ENCODE assay signal across 25 cellular contexts in genomic region chr17:5047446-5047845, GRCh38. TPM values are rescaled to one million over a fixed set of nuclear protein-coding genes. Genes with fewer than 3 reads are reported as not detected.
A peak's percentile ranks its signal among the peaks of the same experiment; 100 is the strongest.
DNase-seq lines count a peak whose midpoint lies in the region; ATAC-seq, FAIRE-seq and TF ChIP-seq lines count a peak whose summit lies in the region.
"Had no signal": no experiment of that assay in that cellular context is flagged by ENCODE, and none has a peak within 500 bp of the region (broad histone marks: within the 10 kb centered on the region; RNA-seq: fewer than 3 reads in every experiment).

No MANE protein-coding gene starts in this region.

- TF ChIP-seq CTCF in DND-41 (IDR thresholded peaks at IDR 0.05; ENCODE audit: borderline replicate concordance, extremely low read depth, low read length, poor library complexity, severe bottlenecking) (no peak), kidney (IDR thresholded peaks at IDR 0.05; ENCODE audit: borderline replicate concordance, extremely low read depth, insufficient read depth) (no peak), neural progenitor cell (IDR thresholded peaks at IDR 0.05) (no peak)

- DNase-seq in activated CD4-positive, alpha-beta T cell treated with anti-CD3 and anti-CD28 coated beads for 36 hours, result no peak
- no peak for DNase-seq in activated CD4-positive, alpha-beta T cell treated with anti-CD3 and anti-CD28 coated beads for 48 hours
- DNase-seq in DND-41, result no peak
- DNase-seq in activated naive CD8-positive, alpha-beta T cell treated with anti-CD3 and anti-CD28 coated beads for 36 hours, result no peak
- no peak for DNase-seq in naive thymus-derived CD8-positive, alpha-beta T cell
- no peak for DNase-seq in kidney
- no peak for DNase-seq in neural progenitor cell (ENCODE audit: low spot score)
- DNase-seq: activated CD4-positive, CD25-positive, alpha-beta regulatory T cell; activated CD8-positive, alpha-beta memory T cell treated with anti-CD3 and anti-CD28 coated beads, Interleukin-2, amount 50 U/mL, for 48 hours; dermis blood vessel endothelial cell; DMS153; erythroblast; NCI-H774; OCI-M1; SIG-M5; stimulated activated CD4-positive, alpha-beta T cell treated with anti-CD3 and anti-CD28 coated beads, Interleukin-4, amount 100 ng/mL, for 1 hour had no signal

- H2AFZ ChIP-seq in DND-41 (ENCODE audit: low read depth, low read length) (no peak overlapping the region), neural progenitor cell (replicated peaks) (no peak overlapping the region)

- H3K4me1 ChIP-seq in DND-41 (ENCODE audit: insufficient read depth, low read length), result peaks cover 17% of the 10 kb centered on the region
- H3K4me1 ChIP-seq in kidney (ENCODE audit: control insufficient read depth in 1 of 2, insufficient read depth in 1 of 2, low read depth in 1 of 2, low read length in 2 of 2), result peaks cover 0 to 3% of the 10 kb centered on the region in 2 donors
- H3K4me1 ChIP-seq in neural progenitor cell, result no peaks in the 10 kb centered on the region
- H3K4me1 ChIP-seq: prostate gland had no signal

- H3K4me2 ChIP-seq in DND-41 (ENCODE audit: insufficient read depth, low read length) (no peak overlapping the region), neural progenitor cell (no peak overlapping the region)
- H3K4me2 ChIP-seq: smooth muscle cell had no signal

- POLR2A ChIA-PET in activated CD4-positive, alpha-beta T cell treated with anti-CD3 and anti-CD28 coated beads for 36 hours (lab: Charles Lee), result no interaction called here
- POLR2A ChIA-PET in naive thymus-derived CD8-positive, alpha-beta T cell (lab: Charles Lee), result interaction anchor here (0.6 kb wide), 1 partner anchor 51 kb away, joined by 5 read pairs; no protein-coding TSS in a partner anchor

- H3K4me3 ChIP-seq in DND-41 (ENCODE audit: low read depth in 1 of 2, low read length in 2 of 2) (no peak overlapping the region), kidney (ENCODE audit: low read length in 2 of 2) (no peak overlapping the region), neural progenitor cell (no peak overlapping the region)
- H3K4me3 ChIP-seq: BLaER1 treated with 17β-estradiol and CSF1 and Interleukin-3, amounts not matched to agents 10 nM and 100 nM; gastroesophageal sphincter; K562; prostate gland; smooth muscle cell had no signal

- no peaks in the 10 kb centered on the region for H4K20me1 ChIP-seq in DND-41 (ENCODE audit: insufficient read depth, low read length)
- no peaks in the 10 kb centered on the region for H4K20me1 ChIP-seq in neural progenitor cell (ENCODE audit: low read depth)
- H4K20me1 ChIP-seq: BLaER1 treated with 17β-estradiol and CSF1 and Interleukin-3, amounts not matched to agents 10 nM and 100 nM had no signal

- H3K27me3 Mint-ChIP-seq in activated CD4-positive, alpha-beta T cell treated with anti-CD3 and anti-CD28 coated beads for 36 hours, result no peaks in the 10 kb centered on the region
- H3K27me3 Mint-ChIP-seq in activated naive CD8-positive, alpha-beta T cell treated with anti-CD3 and anti-CD28 coated beads for 36 hours, result no peaks in the 10 kb centered on the region
- H3K27me3 Mint-ChIP-seq in naive thymus-derived CD8-positive, alpha-beta T cell, result no peaks in the 10 kb centered on the region
- peaks cover 4% of the 10 kb centered on the region for H3K27me3 Mint-ChIP-seq in neural progenitor cell (ENCODE audit: insufficient read depth, low read depth)

- peaks cover 2% of the 10 kb centered on the region for H3K9me3 Mint-ChIP-seq in activated CD4-positive, alpha-beta T cell treated with anti-CD3 and anti-CD28 coated beads for 36 hours (ENCODE audit: low read depth)
- no peaks in the 10 kb centered on the region for H3K9me3 Mint-ChIP-seq in activated naive CD8-positive, alpha-beta T cell treated with anti-CD3 and anti-CD28 coated beads for 36 hours
- no peaks in the 10 kb centered on the region for H3K9me3 Mint-ChIP-seq in naive thymus-derived CD8-positive, alpha-beta T cell
- no peaks in the 10 kb centered on the region for H3K9me3 Mint-ChIP-seq in neural progenitor cell
- H3K9me3 Mint-ChIP-seq: neural crest cell had no signal

- H3K4me1 Mint-ChIP-seq in activated CD4-positive, alpha-beta T cell treated with anti-CD3 and anti-CD28 coated beads for 36 hours, result peaks cover 53% of the 10 kb centered on the region
- H3K4me1 Mint-ChIP-seq in activated naive CD8-positive, alpha-beta T cell treated with anti-CD3 and anti-CD28 coated beads for 36 hours, result peaks cover 29% of the 10 kb centered on the region
- peaks cover 15 to 62% (median 50%) of the 10 kb centered on the region in 4 donors for H3K4me1 Mint-ChIP-seq in naive thymus-derived CD8-positive, alpha-beta T cell
- H3K4me1 Mint-ChIP-seq in neural progenitor cell, result peaks cover 10% of the 10 kb centered on the region

- H3K9me3 ChIP-seq in DND-41 (ENCODE audit: insufficient read depth, low read length, severe bottlenecking), result no peaks in the 10 kb centered on the region
- no peaks in the 10 kb centered on the region for H3K9me3 ChIP-seq in kidney (ENCODE audit: control insufficient read depth in 1 of 2, low read length in 2 of 2)
- H3K9me3 ChIP-seq in neural progenitor cell (ENCODE audit: low read depth), result no peaks in the 10 kb centered on the region
- H3K9me3 ChIP-seq: BLaER1 treated with 17β-estradiol and CSF1 and Interleukin-3, amounts not matched to agents 10 nM and 100 nM; gastroesophageal sphincter; prostate gland had no signal

- intact Hi-C loops in activated CD4-positive, alpha-beta T cell treated with anti-CD3 and anti-CD28 coated beads for 36 hours (cut with DNase I, micrococcal nuclease), result no loop called here
- intact Hi-C loops in kidney (cut with DNase I), result no loop called here

- no peak for FAIRE-seq in kidney (lab: Jason Lieb, UNC)
- FAIRE-seq: bronchial epithelial cell, GM12892, K562 had no signal

- H3K36me3 Mint-ChIP-seq in activated CD4-positive, alpha-beta T cell treated with anti-CD3 and anti-CD28 coated beads for 36 hours (ENCODE audit: low read depth), result no peaks in the 10 kb centered on the region
- H3K36me3 Mint-ChIP-seq in activated naive CD8-positive, alpha-beta T cell treated with anti-CD3 and anti-CD28 coated beads for 36 hours, result no peaks in the 10 kb centered on the region
- H3K36me3 Mint-ChIP-seq in naive thymus-derived CD8-positive, alpha-beta T cell, result no peaks in the 10 kb centered on the region
- H3K36me3 Mint-ChIP-seq in neural progenitor cell, result no peaks in the 10 kb centered on the region

- H3K27me3 ChIP-seq in DND-41 (ENCODE audit: insufficient read depth, low read length, poor library complexity) (no peaks in the 10 kb centered on the region), neural progenitor cell (no peaks in the 10 kb centered on the region)
- H3K27me3 ChIP-seq: BLaER1 treated with 17β-estradiol and CSF1 and Interleukin-3, amounts not matched to agents 10 nM and 100 nM; gastroesophageal sphincter had no signal

- ATAC-seq in activated CD4-positive, alpha-beta T cell treated with anti-CD3 and anti-CD28 coated beads for 36 hours, result no peak
- ATAC-seq in DND-41 (ENCODE audit: insufficient read depth, low read depth) (0 out of 3 replicates have a peak, but pooled peaks have one; percentile 19), HG03469 (IDR thresholded peaks at IDR 0.05; ENCODE audit: unreplicated experiment) (no peak)
- no peak for ATAC-seq in naive thymus-derived CD8-positive, alpha-beta T cell
- ATAC-seq: gastroesophageal sphincter, K562 had no signal

- no peaks in the 10 kb centered on the region for H3F3A ChIP-seq in neural progenitor cell (ENCODE audit: low read depth)

- peak overlapping the region; percentile 56 for H3K27ac Mint-ChIP-seq in activated CD4-positive, alpha-beta T cell treated with anti-CD3 and anti-CD28 coated beads for 36 hours
- H3K27ac Mint-ChIP-seq in activated naive CD8-positive, alpha-beta T cell treated with anti-CD3 and anti-CD28 coated beads for 36 hours, result peak overlapping the region; percentile 35
- peak overlapping the region in 9 of 10 donors; percentile 6 to 93 (median 65) for H3K27ac Mint-ChIP-seq in naive thymus-derived CD8-positive, alpha-beta T cell
- H3K27ac Mint-ChIP-seq in neural progenitor cell, result no peak overlapping the region

- H3K27ac ChIP-seq in DND-41 (ENCODE audit: low read length) (no peak overlapping the region), kidney (ENCODE audit: low read depth in 2 of 2, low read length in 2 of 2) (no peak overlapping the region), neural progenitor cell (no peak overlapping the region)
- H3K27ac ChIP-seq: BLaER1 treated with 17β-estradiol and CSF1 and Interleukin-3, amounts not matched to agents 10 nM and 100 nM; gastroesophageal sphincter; prostate gland had no signal

- no peak overlapping the region for H3K4me3 Mint-ChIP-seq in activated CD4-positive, alpha-beta T cell treated with anti-CD3 and anti-CD28 coated beads for 36 hours
- no peak overlapping the region for H3K4me3 Mint-ChIP-seq in activated naive CD8-positive, alpha-beta T cell treated with anti-CD3 and anti-CD28 coated beads for 36 hours
- peak overlapping the region in 2 of 10 donors; percentile 6 to 14 for H3K4me3 Mint-ChIP-seq in naive thymus-derived CD8-positive, alpha-beta T cell
- no peak overlapping the region for H3K4me3 Mint-ChIP-seq in neural progenitor cell
- H3K4me3 Mint-ChIP-seq: neural crest cell had no signal

- CTCF ChIA-PET in activated CD4-positive, alpha-beta T cell treated with anti-CD3 and anti-CD28 coated beads for 36 hours (lab: Charles Lee), result interaction anchor here (0.6 to 2.4 kb wide), 4 partner anchors 15 to 23 kb away, joined by 3 to 17 read pairs (median 5); no protein-coding TSS in a partner anchor

- no peaks in the 10 kb centered on the region for H3K79me2 ChIP-seq in DND-41 (ENCODE audit: insufficient read depth, low read length)
- no peaks in the 10 kb centered on the region for H3K79me2 ChIP-seq in neural progenitor cell (ENCODE audit: low read depth)

- no peak overlapping the region for H3K9ac ChIP-seq in DND-41 (ENCODE audit: low read depth, low read length)
- no peak overlapping the region for H3K9ac ChIP-seq in kidney (ENCODE audit: low read length in 2 of 2)
- H3K9ac ChIP-seq in neural progenitor cell, result no peak overlapping the region
- H3K9ac ChIP-seq: BLaER1 treated with 17β-estradiol and CSF1 and Interleukin-3, amounts not matched to agents 10 nM and 100 nM had no signal

- no peaks in the 10 kb centered on the region for H3K36me3 ChIP-seq in DND-41 (ENCODE audit: insufficient read depth, low read length)
- H3K36me3 ChIP-seq in kidney (ENCODE audit: control insufficient read depth in 1 of 2, insufficient read depth in 2 of 2, low read length in 2 of 2), result no peaks in the 10 kb centered on the region
- no peaks in the 10 kb centered on the region for H3K36me3 ChIP-seq in neural progenitor cell
- H3K36me3 ChIP-seq: BLaER1 treated with 17β-estradiol and CSF1 and Interleukin-3, amounts not matched to agents 10 nM and 100 nM; gastroesophageal sphincter; prostate gland had no signal

RNA-seq across cellular contexts. Expression of gene SLC52A1, which starts 12.2 kb away (rescaled TPM):
- under 1 TPM; 0.16 to 0.26 TPM for total RNA-seq in activated CD4-positive, alpha-beta T cell treated with anti-CD3 and anti-CD28 coated beads for 36 hours
- not detected for total RNA-seq in activated naive CD8-positive, alpha-beta T cell treated with anti-CD3 and anti-CD28 coated beads for 36 hours
- under 1 TPM in 1 of 2 experiments, not detected in 1; 0.25 TPM for total RNA-seq in naive thymus-derived CD8-positive, alpha-beta T cell
- polyA plus RNA-seq in naive thymus-derived CD8-positive, alpha-beta T cell, result not detected
- total RNA-seq in kidney (0.19 TPM), neural progenitor cell (ENCODE audit: low replicate concordance) (0.31 TPM in 1 of 2 replicates, not detected in the other)
- polyA plus RNA-seq in kidney (ENCODE audit: insufficient read depth, low read depth, low replicate concordance), result 0.90 TPM
- total RNA-seq: gastroesophageal sphincter, K562, neural crest cell had no signal

RNA-seq across cellular contexts. Expression of gene ZFP3, which starts 30.8 kb away (rescaled TPM):
- 1 to 10 TPM; 2.2 to 2.8 TPM for total RNA-seq in activated CD4-positive, alpha-beta T cell treated with anti-CD3 and anti-CD28 coated beads for 36 hours
- total RNA-seq in activated naive CD8-positive, alpha-beta T cell treated with anti-CD3 and anti-CD28 coated beads for 36 hours, result 1 to 10 TPM; 2.3 to 2.4 TPM
- total RNA-seq in naive thymus-derived CD8-positive, alpha-beta T cell, result 10 to 100 TPM; 12.6 to 12.7 TPM
- 1 to 10 TPM in 2 of 3 donors, under 1 TPM in 1; 0.51 to 2.1 (median 1.6) TPM for polyA plus RNA-seq in naive thymus-derived CD8-positive, alpha-beta T cell
- total RNA-seq in kidney (10.0 TPM), neural progenitor cell (ENCODE audit: low replicate concordance) (0.19 and 0.34 TPM in 2 replicates)
- polyA plus RNA-seq in kidney (ENCODE audit: insufficient read depth, low read depth, low replicate concordance), result 3.4 TPM
- polyA plus RNA-seq: K562 had no signal

RNA-seq across cellular contexts. Expression of gene KIF1C, which starts 49.7 kb away (rescaled TPM):
- 10 to 100 TPM; 32.6 to 43.0 TPM for total RNA-seq in activated CD4-positive, alpha-beta T cell treated with anti-CD3 and anti-CD28 coated beads for 36 hours
- 10 to 100 TPM; 49.9 to 51.1 TPM for total RNA-seq in activated naive CD8-positive, alpha-beta T cell treated with anti-CD3 and anti-CD28 coated beads for 36 hours
- 10 to 100 TPM; 20.8 to 21.1 TPM for total RNA-seq in naive thymus-derived CD8-positive, alpha-beta T cell
- polyA plus RNA-seq in naive thymus-derived CD8-positive, alpha-beta T cell, result 1 to 10 TPM; 2.6 to 3.0 (median 3.0) TPM
- 168 TPM for total RNA-seq in kidney
- 69.6 TPM for polyA plus RNA-seq in kidney (ENCODE audit: insufficient read depth, low read depth, low replicate concordance)
- total RNA-seq in neural progenitor cell (ENCODE audit: low replicate concordance), result 22.1 and 22.2 TPM in 2 replicates

RNA-seq across cellular contexts. Expression of gene INCA1, which starts 50.1 kb away (rescaled TPM):
- total RNA-seq in activated CD4-positive, alpha-beta T cell treated with anti-CD3 and anti-CD28 coated beads for 36 hours, result under 1 TPM; 0.18 to 0.28 TPM
- total RNA-seq in activated naive CD8-positive, alpha-beta T cell treated with anti-CD3 and anti-CD28 coated beads for 36 hours, result under 1 TPM; 0.29 to 0.36 TPM
- under 1 TPM in 1 of 2 experiments, not detected in 1; 0.26 TPM for total RNA-seq in naive thymus-derived CD8-positive, alpha-beta T cell
- polyA plus RNA-seq in naive thymus-derived CD8-positive, alpha-beta T cell, result under 1 TPM in 1 of 3 donors, not detected in 2; 0.23 TPM
- total RNA-seq in kidney (1.5 TPM), neural progenitor cell (ENCODE audit: low replicate concordance) (0.28 and 0.52 TPM in 2 replicates)
- 1.6 TPM for polyA plus RNA-seq in kidney (ENCODE audit: insufficient read depth, low read depth, low replicate concordance)
- total RNA-seq: smooth muscle cell had no signal

RNA-seq across cellular contexts. Expression of gene CAMTA2, which starts 60.0 kb away (rescaled TPM):
- total RNA-seq in activated CD4-positive, alpha-beta T cell treated with anti-CD3 and anti-CD28 coated beads for 36 hours, result 100 to 1,000 TPM in 1 of 2 experiments, 10 to 100 TPM in 1; 98.2 to 124 TPM
- 100 to 1,000 TPM; 107 to 108 TPM for total RNA-seq in activated naive CD8-positive, alpha-beta T cell treated with anti-CD3 and anti-CD28 coated beads for 36 hours
- total RNA-seq in naive thymus-derived CD8-positive, alpha-beta T cell, result 10 to 100 TPM; 56.1 to 58.7 TPM
- polyA plus RNA-seq in naive thymus-derived CD8-positive, alpha-beta T cell, result 10 to 100 TPM in 1 of 3 donors, 1 to 10 TPM in 2; 4.1 to 18.9 (median 6.3) TPM
- total RNA-seq in kidney, result 47.1 TPM
- polyA plus RNA-seq in kidney (ENCODE audit: insufficient read depth, low read depth, low replicate concordance), result 40.1 TPM
- total RNA-seq in neural progenitor cell (ENCODE audit: low replicate concordance), result 0.34 and 1.8 TPM in 2 replicates
